1 cellular context compared by ENCODE assay signal in the genomic region with DNA sequence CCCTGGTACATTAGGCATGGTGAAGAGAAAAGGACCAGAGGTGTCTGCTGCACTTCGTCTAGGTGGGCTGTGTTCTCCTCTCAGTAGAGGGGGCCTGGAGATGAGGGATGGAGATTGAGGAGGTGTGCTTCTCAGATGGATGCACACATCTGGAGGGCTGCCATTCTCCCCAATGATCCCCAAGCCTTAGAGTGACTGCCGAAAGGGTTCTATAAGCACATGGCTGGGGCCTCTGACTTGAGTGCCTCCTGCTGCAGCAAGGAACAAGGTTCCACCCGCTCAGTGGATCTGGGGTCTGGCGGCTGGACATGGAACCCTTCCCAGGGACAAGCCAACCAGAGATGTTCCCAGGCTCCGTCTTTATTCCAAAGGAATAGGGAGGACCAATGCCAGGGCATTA.
TF ChIP-seq lines count a peak whose summit lies in the region.

No MANE protein-coding gene starts in this region.

TF ChIP-seq in H1, 55 proteins besides CTCF, POLR2A, EP300 and RAD21 (continued from another document):
- TF ChIP-seq SP4 (IDR thresholded peaks at IDR 0.05; ENCODE audit: low read length) = no peak
- no peak for TF ChIP-seq NRF1 (IDR thresholded peaks at IDR 0.05; ENCODE audit: low read depth, low read length)
- TF ChIP-seq TEAD4 (IDR thresholded peaks at IDR 0.05; ENCODE audit: low read depth, low read length) = no peak
- TF ChIP-seq CREB1 (IDR thresholded peaks at IDR 0.05) = no peak
- TF ChIP-seq RXRA (IDR thresholded peaks at IDR 0.05; ENCODE audit: insufficient read depth, low read depth, low read length) = no peak
- TF ChIP-seq CEBPB (IDR thresholded peaks at IDR 0.05; ENCODE audit: low read depth, low read length) = no peak
- TF ChIP-seq PHF8 (conservative IDR thresholded peaks at IDR 0.05; ENCODE audit: low read depth, low read length) = no peak
- no peak for TF ChIP-seq RFX5 (IDR thresholded peaks at IDR 0.05; ENCODE audit: borderline replicate concordance, low read depth, low read length)
TF ChIP-seq in H1: peak in this region for 0.
